17 cellular contexts compared by ENCODE assay signal in the genomic region with DNA sequence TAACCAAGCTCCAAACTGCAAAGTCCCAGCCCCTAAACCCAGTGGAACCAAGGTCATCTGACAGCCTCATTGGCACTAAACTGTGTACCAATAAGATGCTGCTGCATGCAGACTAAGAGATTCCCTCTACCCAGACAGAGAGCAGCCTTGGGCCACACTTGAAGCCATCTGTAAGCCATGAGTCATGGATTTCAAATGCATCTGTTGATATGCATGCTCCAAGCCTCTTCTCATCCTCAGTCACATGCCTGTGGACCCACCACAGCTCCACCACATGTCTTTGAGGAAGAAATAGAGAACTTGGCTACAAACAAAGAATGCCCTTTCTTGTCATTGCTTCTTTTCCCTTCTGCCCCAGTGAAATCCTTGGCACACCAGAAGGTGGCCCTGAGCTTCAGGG. TPM values are rescaled to one million over a fixed set of nuclear protein-coding genes. Genes with fewer than 3 reads are reported as not detected.
DNase-seq lines count a peak whose midpoint lies in the region; ATAC-seq and TF ChIP-seq lines count a peak whose summit lies in the region.
"Had no signal": no experiment of that assay in that cellular context is flagged by ENCODE, and none has a peak within 500 bp of the region (broad histone marks: within the 10 kb centered on the region; RNA-seq: fewer than 3 reads in every experiment).

No MANE protein-coding gene starts in this region.

- no peaks in the 10 kb centered on the region for H3K9me3 ChIP-seq in left lung
- no peaks in the 10 kb centered on the region for H3K9me3 ChIP-seq in BE2C
- H3K9me3 ChIP-seq: body of pancreas had no signal

- H3K27me3 ChIP-seq in left lung (no peaks in the 10 kb centered on the region), BE2C (no peaks in the 10 kb centered on the region)
- H3K27me3 ChIP-seq: body of pancreas had no signal

- no peak overlapping the region for H3K4me3 ChIP-seq in astrocyte of the cerebellum (ENCODE audit: low read depth, low read length)
- no peak overlapping the region for H3K4me3 ChIP-seq in left lung
- no peak overlapping the region for H3K4me3 ChIP-seq in BE2C (ENCODE audit: low read depth, low read length)
- H3K4me3 ChIP-seq: body of pancreas had no signal

- intact Hi-C loops in CD14-positive monocyte (cut with micrococcal nuclease) (loop anchor here in 1 of 2 donors (10.0 kb wide), 1 partner anchor 62 kb away; no protein-coding TSS in a partner anchor), left lung (cut with DNase I) (no loop called here), posterior cingulate gyrus (cut with DNase I) (no loop called here)

- in situ Hi-C loops in astrocyte of the cerebellum (cut with HindIII; ENCODE audit: low sequenced_read_pairs) = no loop called here

- peak; percentile 57 for DNase-seq in CD14-positive monocyte (ENCODE audit: low spot score)
- DNase-seq in LHCN-M2 (ENCODE audit: low read depth) = peak; percentile 93
- DNase-seq in astrocyte of the cerebellum (ENCODE audit: low read depth) = peak; percentile 38
- no peak for DNase-seq in left lung
- no peak for DNase-seq in BE2C
- DNase-seq in posterior cingulate gyrus = no peak
- no peak for DNase-seq in NCI-H774 (lab: John Stamatoyannopoulos, UW)
- DNase-seq: activated CD4-positive, CD25-positive, alpha-beta regulatory T cell; activated T-cell treated with anti-CD3 and anti-CD28 coated beads, Interleukin-2, amount 50 U/mL, for 1 hour; erythroblast; NCI-H2081; stimulated activated CD4-positive, alpha-beta T cell treated with anti-CD3 and anti-CD28 coated beads, Interleukin-2, amount 100 ng/mL, for 48 hours had no signal

- H3K27me3 Mint-ChIP-seq in CD14-positive monocyte (ENCODE audit: low read depth in 3 of 3) = peaks cover 1 to 6% (median 5%) of the 10 kb centered on the region in 3 donors

- H3K4me1 Mint-ChIP-seq in CD14-positive monocyte = peaks cover 25% of the 10 kb centered on the region

- peaks cover 8 to 9% of the 10 kb centered on the region in 2 donors for H3K36me3 Mint-ChIP-seq in CD14-positive monocyte

- H3K9me3 Mint-ChIP-seq in CD14-positive monocyte = peaks cover 0 to 2% (median 0%) of the 10 kb centered on the region in 7 donors

- no peak for TF ChIP-seq CTCF in CD14-positive monocyte (IDR thresholded peaks at IDR 0.05)
- TF ChIP-seq CTCF in astrocyte of the cerebellum (IDR thresholded peaks at IDR 0.05; ENCODE audit: low read depth, low read length, missing control alignments) = no peak
- no peak for TF ChIP-seq CTCF in left lung (IDR thresholded peaks at IDR 0.05)
- TF ChIP-seq CTCF in BE2C (IDR thresholded peaks at IDR 0.05; ENCODE audit: low read depth, low read length) = no peak

- H3K36me3 ChIP-seq in left lung (no peaks in the 10 kb centered on the region), BE2C (no peaks in the 10 kb centered on the region)

- ATAC-seq in left lung = peak; percentile 34
- ATAC-seq in GM18868 (IDR thresholded peaks at IDR 0.05; ENCODE audit: unreplicated experiment) = no peak
- ATAC-seq: body of pancreas, left lobe of liver, Panc1 had no signal

- H3K4me3 Mint-ChIP-seq in CD14-positive monocyte = no peak overlapping the region

- peaks cover 0 to 17% of the 10 kb centered on the region in 2 donors for H3K4me1 ChIP-seq in left lung
- H3K4me1 ChIP-seq in BE2C = no peaks in the 10 kb centered on the region
- H3K4me1 ChIP-seq: body of pancreas had no signal

- H3K27ac ChIP-seq in left lung = no peak overlapping the region
- H3K27ac ChIP-seq: body of pancreas had no signal

- peak overlapping the region in 2 of 7 donors; percentile 21 to 73 for H3K27ac Mint-ChIP-seq in CD14-positive monocyte

RNA-seq across cellular contexts. Expression of a gene that starts 19.6 kb away (rescaled TPM):
- polyA plus RNA-seq in CD14-positive monocyte = not detected
- total RNA-seq in LHCN-M2 (2014; rRNA removed) (1.8 and 2.4 TPM in 2 replicates), left lung (not detected)
- polyA plus RNA-seq in LHCN-M2 (2012) = 0.17 TPM
- polyA plus RNA-seq in BE2C (2012; ENCODE audit: insufficient read depth, insufficient read length, low read depth) = not detected
- total RNA-seq: body of pancreas, left lobe of liver, subcutaneous adipose tissue had no signal

Comparison
In these comparisons a context has a peak if more than half of its experiments do, and no peak if none do; other contexts are left out.
1. DNase-seq: peak in CD14-positive monocyte (single experiment), LHCN-M2 (single experiment) and astrocyte of the cerebellum (single experiment); none in left lung (0 of 2), BE2C (single experiment), posterior cingulate gyrus (0 of 10) and NCI-H774 (single experiment).